Comparison of ENCODE assay signal across 8 cellular contexts in genomic region chr10:69801094-69801433, GRCh38. TPM values are rescaled to one million over a fixed set of nuclear protein-coding genes. Genes with fewer than 3 reads are reported as not detected.
DNase-seq lines count a peak whose midpoint lies in the region; ATAC-seq and TF ChIP-seq lines count a peak whose summit lies in the region.

No MANE protein-coding gene starts in this region.

- ATAC-seq in GM19351 (IDR thresholded peaks at IDR 0.05; ENCODE audit: unreplicated experiment) = no peak

- TF ChIP-seq CTCF in GM20000 (IDR thresholded peaks at IDR 0.05; ENCODE audit: extremely low read depth, missing control alignments) (peak; percentile 27), brain microvascular endothelial cell (IDR thresholded peaks at IDR 0.05; ENCODE audit: low read depth, low read length, missing control alignments) (peak; percentile 80), kidney epithelial cell (IDR thresholded peaks at IDR 0.05; ENCODE audit: insufficient read depth, low read length, poor library complexity, severe bottlenecking) (peak; percentile 74)

- no peak overlapping the region for H3K27ac ChIP-seq in brain microvascular endothelial cell

- H3K36me3 ChIP-seq in brain microvascular endothelial cell (replicated peaks) (no peaks in the 10 kb centered on the region), kidney epithelial cell (ENCODE audit: control insufficient read depth, insufficient read depth, low read length) (no peaks in the 10 kb centered on the region)

- H3K4me3 ChIP-seq in brain microvascular endothelial cell (ENCODE audit: low read depth, low read length) (peak overlapping the region; percentile 76), kidney epithelial cell (ENCODE audit: low read depth, low read length) (no peak overlapping the region)

- in situ Hi-C loops in brain microvascular endothelial cell (cut with HindIII; ENCODE audit: low pct_ligation_motif_present, low sequenced_read_pairs) = loop anchor here (10.0 kb wide), 1 partner anchor 114 kb away; no protein-coding TSS in a partner anchor

- DNase-seq in AG08396 (ENCODE audit: low spot score) (peak; percentile 72), GM20000 (ENCODE audit: low spot score) (peak; percentile 75), RPMI7951 (ENCODE audit: low read depth) (peak; percentile 55), brain microvascular endothelial cell (peak; percentile 58), kidney epithelial cell (ENCODE audit: low read depth) (no peak), NCI-H345 treated with DMSO at 0.1 percent for 48 hours (lab: John Stamatoyannopoulos, UW; ENCODE audit: unreplicated experiment) (no peak)
- DNase-seq in stimulated activated CD8-positive, alpha-beta memory T cell treated with anti-CD3 and anti-CD28 coated beads, Interleukin-15, amount 100 ng/mL, for 48 hours (ENCODE audit: low read depth in 2 of 2) = peak; percentile 17 to 28

- H3K27me3 ChIP-seq in brain microvascular endothelial cell (replicated peaks) = no peaks in the 10 kb centered on the region
- peaks cover 6% of the 10 kb centered on the region for H3K27me3 ChIP-seq in kidney epithelial cell (ENCODE audit: control insufficient read depth, insufficient read depth, low read length)

RNA-seq across cellular contexts. Expression of gene COL13A1, which starts 0.6 kb away (rescaled TPM):
- 17.1 and 26.2 TPM in 2 replicates for total RNA-seq in RPMI7951 (2014; rRNA removed; shearing (Covaris generic))
- 0.41 and 1.7 TPM in 2 replicates for total RNA-seq in kidney epithelial cell

Comparison
In these comparisons a context has a peak if more than half of its experiments do, and no peak if none do; other contexts are left out.
1. DNase-seq: peak in AG08396 (single experiment), GM20000 (single experiment), RPMI7951 (single experiment), brain microvascular endothelial cell (single experiment) and stimulated activated CD8-positive, alpha-beta memory T cell treated with anti-CD3 and anti-CD28 coated beads, Interleukin-15, amount 100 ng/mL, for 48 hours (2 of 2); none in kidney epithelial cell (single experiment) and NCI-H345 treated with DMSO at 0.1 percent for 48 hours (single experiment).
2. CTCF ChIP-seq: peak in every context shown above with its lines; median percentile 80 in brain microvascular endothelial cell; 74 in kidney epithelial cell; 27 in GM20000.